In the genomic region with DNA sequence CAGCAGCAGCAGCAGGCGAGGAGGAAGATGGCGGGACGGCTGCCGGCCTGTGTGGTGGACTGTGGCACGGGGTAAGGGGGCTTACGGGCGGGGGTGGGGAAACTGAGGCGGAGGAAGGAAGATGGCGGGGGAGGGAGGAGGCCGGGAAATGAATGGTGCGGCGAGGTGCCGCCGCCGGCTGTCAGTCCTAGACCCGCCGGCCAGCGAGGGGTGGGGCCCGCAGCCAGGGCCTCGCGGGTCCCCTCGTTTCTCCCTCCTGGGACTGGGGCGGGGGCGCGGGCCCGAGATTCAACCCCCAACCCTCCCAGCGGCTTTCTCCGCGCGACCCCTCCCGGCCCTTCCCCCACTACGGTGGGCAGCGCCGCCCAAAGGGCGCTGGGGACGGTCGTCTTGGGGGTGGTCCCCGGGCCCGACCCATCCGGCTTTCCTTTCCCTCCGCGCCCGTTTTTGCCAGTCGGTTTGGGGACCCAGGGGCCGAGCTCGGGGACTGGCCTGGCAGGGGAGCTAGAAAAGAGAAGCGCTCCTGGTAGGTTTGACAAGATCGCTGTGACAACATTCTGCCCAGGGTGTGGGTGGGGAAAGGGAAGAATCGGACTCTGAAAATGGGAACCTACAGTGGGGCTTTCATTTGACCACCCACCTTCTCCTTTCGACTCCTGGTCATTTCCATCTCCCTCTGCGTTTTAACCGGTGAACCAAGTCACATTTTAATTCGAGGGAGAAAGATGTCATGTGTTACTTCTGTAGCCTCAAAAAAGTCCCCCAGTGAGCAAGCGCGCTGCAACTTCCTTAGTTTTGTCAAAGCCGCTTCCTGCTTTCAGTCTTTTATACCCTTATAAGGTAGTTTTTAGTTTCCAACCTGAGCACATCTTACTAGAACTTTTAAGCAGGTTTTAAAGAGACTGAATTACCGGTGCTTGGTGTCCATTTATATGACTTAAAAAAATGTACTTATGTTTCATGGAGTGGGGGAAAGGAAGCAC, we compare ENCODE assay signal across 1 cellular context.
A peak's percentile ranks its signal among the peaks of the same experiment; 100 is the strongest.
TF ChIP-seq lines count a peak whose summit lies in the region.

No MANE protein-coding gene starts in this region.

TF ChIP-seq in K562, 482 proteins besides CTCF, POLR2A, EP300 and RAD21 (continued from another document and continues in another):
- TF ChIP-seq, protein P1, sequence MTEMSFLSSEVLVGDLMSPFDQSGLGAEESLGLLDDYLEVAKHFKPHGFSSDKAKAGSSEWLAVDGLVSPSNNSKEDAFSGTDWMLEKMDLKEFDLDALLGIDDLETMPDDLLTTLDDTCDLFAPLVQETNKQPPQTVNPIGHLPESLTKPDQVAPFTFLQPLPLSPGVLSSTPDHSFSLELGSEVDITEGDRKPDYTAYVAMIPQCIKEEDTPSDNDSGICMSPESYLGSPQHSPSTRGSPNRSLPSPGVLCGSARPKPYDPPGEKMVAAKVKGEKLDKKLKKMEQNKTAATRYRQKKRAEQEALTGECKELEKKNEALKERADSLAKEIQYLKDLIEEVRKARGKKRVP (CRISPR knock-in tag; IDR thresholded peaks at IDR 0.05): peak; percentile 45; the same call in 1 of the 2 replicates
- no peak for TF ChIP-seq HCFC1 (IDR thresholded peaks at IDR 0.05; ENCODE audit: low read depth, low read length)
- TF ChIP-seq, protein P2, sequence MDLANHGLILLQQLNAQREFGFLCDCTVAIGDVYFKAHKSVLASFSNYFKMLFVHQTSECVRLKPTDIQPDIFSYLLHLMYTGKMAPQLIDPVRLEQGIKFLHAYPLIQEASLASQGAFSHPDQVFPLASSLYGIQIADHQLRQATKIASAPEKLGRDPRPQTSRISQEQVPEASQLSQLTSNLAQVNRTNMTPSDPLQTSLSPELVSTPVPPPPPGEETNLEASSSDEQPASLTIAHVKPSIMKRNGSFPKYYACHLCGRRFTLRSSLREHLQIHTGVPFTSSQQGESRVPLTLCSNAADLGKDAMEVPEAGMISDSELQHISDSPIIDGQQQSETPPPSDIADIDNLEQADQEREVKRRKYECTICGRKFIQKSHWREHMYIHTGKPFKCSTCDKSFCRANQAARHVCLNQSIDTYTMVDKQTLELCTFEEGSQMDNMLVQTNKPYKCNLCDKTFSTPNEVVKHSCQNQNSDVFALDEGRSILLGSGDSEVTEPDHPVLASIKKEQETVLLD (IDR thresholded peaks at IDR 0.05): no peak
- peak; percentile 81 for TF ChIP-seq ZBTB7A (IDR thresholded peaks at IDR 0.05; ENCODE audit: borderline replicate concordance, control insufficient read depth, low read depth, low read length)
- TF ChIP-seq ZC3H11A (IDR thresholded peaks at IDR 0.05; ENCODE audit: low read depth, low read length): no peak
- TF ChIP-seq KLF13 (tag; IDR thresholded peaks at IDR 0.05; ENCODE audit: borderline replicate concordance, low read depth): no peak
- TF ChIP-seq POLR2H (tag; IDR thresholded peaks at IDR 0.05; ENCODE audit: low read depth): peak; percentile 88
- TF ChIP-seq SREBF2 (CRISPR knock-in tag; IDR thresholded peaks at IDR 0.05): no peak
- no peak for TF ChIP-seq ZNF311 (CRISPR knock-in tag; IDR thresholded peaks at IDR 0.05)
- no peak for TF ChIP-seq PRMT5 (CRISPR knock-in tag; IDR thresholded peaks at IDR 0.05)
- TF ChIP-seq, protein P3, sequence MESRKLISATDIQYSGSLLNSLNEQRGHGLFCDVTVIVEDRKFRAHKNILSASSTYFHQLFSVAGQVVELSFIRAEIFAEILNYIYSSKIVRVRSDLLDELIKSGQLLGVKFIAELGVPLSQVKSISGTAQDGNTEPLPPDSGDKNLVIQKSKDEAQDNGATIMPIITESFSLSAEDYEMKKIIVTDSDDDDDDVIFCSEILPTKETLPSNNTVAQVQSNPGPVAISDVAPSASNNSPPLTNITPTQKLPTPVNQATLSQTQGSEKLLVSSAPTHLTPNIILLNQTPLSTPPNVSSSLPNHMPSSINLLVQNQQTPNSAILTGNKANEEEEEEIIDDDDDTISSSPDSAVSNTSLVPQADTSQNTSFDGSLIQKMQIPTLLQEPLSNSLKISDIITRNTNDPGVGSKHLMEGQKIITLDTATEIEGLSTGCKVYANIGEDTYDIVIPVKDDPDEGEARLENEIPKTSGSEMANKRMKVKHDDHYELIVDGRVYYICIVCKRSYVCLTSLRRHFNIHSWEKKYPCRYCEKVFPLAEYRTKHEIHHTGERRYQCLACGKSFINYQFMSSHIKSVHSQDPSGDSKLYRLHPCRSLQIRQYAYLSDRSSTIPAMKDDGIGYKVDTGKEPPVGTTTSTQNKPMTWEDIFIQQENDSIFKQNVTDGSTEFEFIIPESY (CRISPR knock-in tag; IDR thresholded peaks at IDR 0.05): no peak
- TF ChIP-seq ZNF217 (CRISPR knock-in tag; IDR thresholded peaks at IDR 0.05): no peak
- no peak for TF ChIP-seq ZNF124 (CRISPR knock-in tag; IDR thresholded peaks at IDR 0.05)
- no peak for TF ChIP-seq TCF3 (CRISPR knock-in tag; IDR thresholded peaks at IDR 0.05)
- TF ChIP-seq, protein P4, sequence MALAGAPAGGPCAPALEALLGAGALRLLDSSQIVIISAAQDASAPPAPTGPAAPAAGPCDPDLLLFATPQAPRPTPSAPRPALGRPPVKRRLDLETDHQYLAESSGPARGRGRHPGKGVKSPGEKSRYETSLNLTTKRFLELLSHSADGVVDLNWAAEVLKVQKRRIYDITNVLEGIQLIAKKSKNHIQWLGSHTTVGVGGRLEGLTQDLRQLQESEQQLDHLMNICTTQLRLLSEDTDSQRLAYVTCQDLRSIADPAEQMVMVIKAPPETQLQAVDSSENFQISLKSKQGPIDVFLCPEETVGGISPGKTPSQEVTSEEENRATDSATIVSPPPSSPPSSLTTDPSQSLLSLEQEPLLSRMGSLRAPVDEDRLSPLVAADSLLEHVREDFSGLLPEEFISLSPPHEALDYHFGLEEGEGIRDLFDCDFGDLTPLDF (CRISPR knock-in tag; IDR thresholded peaks at IDR 0.05): no peak
- TF ChIP-seq CEBPB (tag; IDR thresholded peaks at IDR 0.05): no peak
- no peak for TF ChIP-seq POU5F1 (IDR thresholded peaks at IDR 0.05; ENCODE audit: borderline replicate concordance, low read depth, low read length, partially characterized antibody)
- TF ChIP-seq RBM17 (IDR thresholded peaks at IDR 0.05; ENCODE audit: borderline replicate concordance, low read depth, low read length): no peak
- peak; percentile 22 for TF ChIP-seq PHF8 (IDR thresholded peaks at IDR 0.05; ENCODE audit: borderline replicate concordance, low read length)
- peak; percentile 37 for TF ChIP-seq SUPT5H (IDR thresholded peaks at IDR 0.05)
- TF ChIP-seq HNRNPH1 (optimal IDR thresholded peaks at IDR 0.05; ENCODE audit: low read depth, low read length): no peak
- TF ChIP-seq POLR2G (IDR thresholded peaks at IDR 0.05; ENCODE audit: low read depth, low read length): peak; percentile 87
- no peak for TF ChIP-seq ERF (CRISPR knock-in tag; IDR thresholded peaks at IDR 0.05)
- TF ChIP-seq, protein P5, sequence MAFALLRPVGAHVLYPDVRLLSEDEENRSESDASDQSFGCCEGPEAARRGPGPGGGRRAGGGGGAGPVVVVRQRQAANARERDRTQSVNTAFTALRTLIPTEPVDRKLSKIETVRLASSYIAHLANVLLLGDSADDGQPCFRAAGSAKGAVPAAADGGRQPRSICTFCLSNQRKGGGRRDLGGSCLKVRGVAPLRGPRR (CRISPR knock-in tag; IDR thresholded peaks at IDR 0.05): no peak
- peak; percentile 53 for TF ChIP-seq HMGN3 (IDR thresholded peaks at IDR 0.05; ENCODE audit: borderline replicate concordance, extremely low read depth, insufficient read length, low read depth, low read length)
- TF ChIP-seq ZNF436 (CRISPR knock-in tag; IDR thresholded peaks at IDR 0.05): no peak
- no peak for TF ChIP-seq ZNF589 (CRISPR knock-in tag; IDR thresholded peaks at IDR 0.05; ENCODE audit: low read depth)
- no peak for TF ChIP-seq ZKSCAN1 (IDR thresholded peaks at IDR 0.05; ENCODE audit: low read depth, low read length)
- TF ChIP-seq YY1 (IDR thresholded peaks at IDR 0.05; ENCODE audit: borderline replicate concordance in 1 of 3, control insufficient read depth in 1 of 3, extremely low read depth in 1 of 3, insufficient read depth in 3 of 3, insufficient read length in 1 of 3, insufficient replicate concordance in 2 of 3, low read depth in 1 of 3, low read length in 2 of 3): peak in 1 of 3 experiments; percentile 55
- no peak for TF ChIP-seq PTRF (tag; IDR thresholded peaks at IDR 0.05)
- TF ChIP-seq PHB2 (IDR thresholded peaks at IDR 0.05; ENCODE audit: low read depth): no peak
- TF ChIP-seq, protein P6, sequence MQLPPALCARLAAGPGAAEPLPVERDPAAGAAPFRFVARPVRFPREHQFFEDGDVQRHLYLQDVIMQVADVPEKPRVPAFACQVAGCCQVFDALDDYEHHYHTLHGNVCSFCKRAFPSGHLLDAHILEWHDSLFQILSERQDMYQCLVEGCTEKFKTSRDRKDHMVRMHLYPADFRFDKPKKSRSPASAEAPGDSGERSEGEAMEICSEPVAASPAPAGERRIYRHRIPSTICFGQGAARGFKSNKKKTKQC (CRISPR knock-in tag; IDR thresholded peaks at IDR 0.05): no peak
- no peak for TF ChIP-seq ZNF165 (CRISPR knock-in tag; IDR thresholded peaks at IDR 0.05; ENCODE audit: borderline replicate concordance)
- TF ChIP-seq, protein P7, sequence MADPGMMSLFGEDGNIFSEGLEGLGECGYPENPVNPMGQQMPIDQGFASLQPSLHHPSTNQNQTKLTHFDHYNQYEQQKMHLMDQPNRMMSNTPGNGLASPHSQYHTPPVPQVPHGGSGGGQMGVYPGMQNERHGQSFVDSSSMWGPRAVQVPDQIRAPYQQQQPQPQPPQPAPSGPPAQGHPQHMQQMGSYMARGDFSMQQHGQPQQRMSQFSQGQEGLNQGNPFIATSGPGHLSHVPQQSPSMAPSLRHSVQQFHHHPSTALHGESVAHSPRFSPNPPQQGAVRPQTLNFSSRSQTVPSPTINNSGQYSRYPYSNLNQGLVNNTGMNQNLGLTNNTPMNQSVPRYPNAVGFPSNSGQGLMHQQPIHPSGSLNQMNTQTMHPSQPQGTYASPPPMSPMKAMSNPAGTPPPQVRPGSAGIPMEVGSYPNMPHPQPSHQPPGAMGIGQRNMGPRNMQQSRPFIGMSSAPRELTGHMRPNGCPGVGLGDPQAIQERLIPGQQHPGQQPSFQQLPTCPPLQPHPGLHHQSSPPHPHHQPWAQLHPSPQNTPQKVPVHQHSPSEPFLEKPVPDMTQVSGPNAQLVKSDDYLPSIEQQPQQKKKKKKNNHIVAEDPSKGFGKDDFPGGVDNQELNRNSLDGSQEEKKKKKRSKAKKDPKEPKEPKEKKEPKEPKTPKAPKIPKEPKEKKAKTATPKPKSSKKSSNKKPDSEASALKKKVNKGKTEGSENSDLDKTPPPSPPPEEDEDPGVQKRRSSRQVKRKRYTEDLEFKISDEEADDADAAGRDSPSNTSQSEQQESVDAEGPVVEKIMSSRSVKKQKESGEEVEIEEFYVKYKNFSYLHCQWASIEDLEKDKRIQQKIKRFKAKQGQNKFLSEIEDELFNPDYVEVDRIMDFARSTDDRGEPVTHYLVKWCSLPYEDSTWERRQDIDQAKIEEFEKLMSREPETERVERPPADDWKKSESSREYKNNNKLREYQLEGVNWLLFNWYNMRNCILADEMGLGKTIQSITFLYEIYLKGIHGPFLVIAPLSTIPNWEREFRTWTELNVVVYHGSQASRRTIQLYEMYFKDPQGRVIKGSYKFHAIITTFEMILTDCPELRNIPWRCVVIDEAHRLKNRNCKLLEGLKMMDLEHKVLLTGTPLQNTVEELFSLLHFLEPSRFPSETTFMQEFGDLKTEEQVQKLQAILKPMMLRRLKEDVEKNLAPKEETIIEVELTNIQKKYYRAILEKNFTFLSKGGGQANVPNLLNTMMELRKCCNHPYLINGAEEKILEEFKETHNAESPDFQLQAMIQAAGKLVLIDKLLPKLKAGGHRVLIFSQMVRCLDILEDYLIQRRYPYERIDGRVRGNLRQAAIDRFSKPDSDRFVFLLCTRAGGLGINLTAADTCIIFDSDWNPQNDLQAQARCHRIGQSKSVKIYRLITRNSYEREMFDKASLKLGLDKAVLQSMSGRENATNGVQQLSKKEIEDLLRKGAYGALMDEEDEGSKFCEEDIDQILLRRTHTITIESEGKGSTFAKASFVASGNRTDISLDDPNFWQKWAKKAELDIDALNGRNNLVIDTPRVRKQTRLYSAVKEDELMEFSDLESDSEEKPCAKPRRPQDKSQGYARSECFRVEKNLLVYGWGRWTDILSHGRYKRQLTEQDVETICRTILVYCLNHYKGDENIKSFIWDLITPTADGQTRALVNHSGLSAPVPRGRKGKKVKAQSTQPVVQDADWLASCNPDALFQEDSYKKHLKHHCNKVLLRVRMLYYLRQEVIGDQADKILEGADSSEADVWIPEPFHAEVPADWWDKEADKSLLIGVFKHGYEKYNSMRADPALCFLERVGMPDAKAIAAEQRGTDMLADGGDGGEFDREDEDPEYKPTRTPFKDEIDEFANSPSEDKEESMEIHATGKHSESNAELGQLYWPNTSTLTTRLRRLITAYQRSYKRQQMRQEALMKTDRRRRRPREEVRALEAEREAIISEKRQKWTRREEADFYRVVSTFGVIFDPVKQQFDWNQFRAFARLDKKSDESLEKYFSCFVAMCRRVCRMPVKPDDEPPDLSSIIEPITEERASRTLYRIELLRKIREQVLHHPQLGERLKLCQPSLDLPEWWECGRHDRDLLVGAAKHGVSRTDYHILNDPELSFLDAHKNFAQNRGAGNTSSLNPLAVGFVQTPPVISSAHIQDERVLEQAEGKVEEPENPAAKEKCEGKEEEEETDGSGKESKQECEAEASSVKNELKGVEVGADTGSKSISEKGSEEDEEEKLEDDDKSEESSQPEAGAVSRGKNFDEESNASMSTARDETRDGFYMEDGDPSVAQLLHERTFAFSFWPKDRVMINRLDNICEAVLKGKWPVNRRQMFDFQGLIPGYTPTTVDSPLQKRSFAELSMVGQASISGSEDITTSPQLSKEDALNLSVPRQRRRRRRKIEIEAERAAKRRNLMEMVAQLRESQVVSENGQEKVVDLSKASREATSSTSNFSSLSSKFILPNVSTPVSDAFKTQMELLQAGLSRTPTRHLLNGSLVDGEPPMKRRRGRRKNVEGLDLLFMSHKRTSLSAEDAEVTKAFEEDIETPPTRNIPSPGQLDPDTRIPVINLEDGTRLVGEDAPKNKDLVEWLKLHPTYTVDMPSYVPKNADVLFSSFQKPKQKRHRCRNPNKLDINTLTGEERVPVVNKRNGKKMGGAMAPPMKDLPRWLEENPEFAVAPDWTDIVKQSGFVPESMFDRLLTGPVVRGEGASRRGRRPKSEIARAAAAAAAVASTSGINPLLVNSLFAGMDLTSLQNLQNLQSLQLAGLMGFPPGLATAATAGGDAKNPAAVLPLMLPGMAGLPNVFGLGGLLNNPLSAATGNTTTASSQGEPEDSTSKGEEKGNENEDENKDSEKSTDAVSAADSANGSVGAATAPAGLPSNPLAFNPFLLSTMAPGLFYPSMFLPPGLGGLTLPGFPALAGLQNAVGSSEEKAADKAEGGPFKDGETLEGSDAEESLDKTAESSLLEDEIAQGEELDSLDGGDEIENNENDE (IDR thresholded peaks at IDR 0.05; ENCODE audit: low read depth, low read length): no peak
- TF ChIP-seq ZNF41 (CRISPR knock-in tag; conservative IDR thresholded peaks at IDR 0.05): no peak
- no peak for TF ChIP-seq TFAM (CRISPR knock-in tag; conservative IDR thresholded peaks at IDR 0.05)
- 0 out of 2 replicates have a peak, but pooled peaks have one; percentile 9 for TF ChIP-seq TOE1 (IDR thresholded peaks at IDR 0.05; ENCODE audit: borderline replicate concordance)
- no peak for TF ChIP-seq TOE1 (CRISPR knock-in tag; IDR thresholded peaks at IDR 0.05; ENCODE audit: borderline replicate concordance, low read depth)
- TF ChIP-seq ZBED1 (IDR thresholded peaks at IDR 0.05): no peak
- no peak for TF ChIP-seq EHMT2 (IDR thresholded peaks at IDR 0.05)
- peak; percentile 95 for TF ChIP-seq RBFOX2 (IDR thresholded peaks at IDR 0.05; ENCODE audit: low read depth, low read length)
- TF ChIP-seq HEY1 (CRISPR knock-in tag; IDR thresholded peaks at IDR 0.05; ENCODE audit: borderline replicate concordance): no peak
- TF ChIP-seq MAZ (CRISPR knock-in tag; conservative IDR thresholded peaks at IDR 0.05 in 1 of 2, IDR thresholded peaks at IDR 0.05 in 1 of 2): peak; percentile 15 to 58; a peak in 3 of 4 replicates
- TF ChIP-seq RBM14 (IDR thresholded peaks at IDR 0.05; ENCODE audit: borderline replicate concordance, insufficient read depth, low read depth, low read length): 0 out of 2 replicates have a peak, but pooled peaks have one; percentile 80
- no peak for TF ChIP-seq MCM2 (IDR thresholded peaks at IDR 0.05; ENCODE audit: low read depth)
